Comparison of ENCODE assay signal across 8 cellular contexts in the genomic region with DNA sequence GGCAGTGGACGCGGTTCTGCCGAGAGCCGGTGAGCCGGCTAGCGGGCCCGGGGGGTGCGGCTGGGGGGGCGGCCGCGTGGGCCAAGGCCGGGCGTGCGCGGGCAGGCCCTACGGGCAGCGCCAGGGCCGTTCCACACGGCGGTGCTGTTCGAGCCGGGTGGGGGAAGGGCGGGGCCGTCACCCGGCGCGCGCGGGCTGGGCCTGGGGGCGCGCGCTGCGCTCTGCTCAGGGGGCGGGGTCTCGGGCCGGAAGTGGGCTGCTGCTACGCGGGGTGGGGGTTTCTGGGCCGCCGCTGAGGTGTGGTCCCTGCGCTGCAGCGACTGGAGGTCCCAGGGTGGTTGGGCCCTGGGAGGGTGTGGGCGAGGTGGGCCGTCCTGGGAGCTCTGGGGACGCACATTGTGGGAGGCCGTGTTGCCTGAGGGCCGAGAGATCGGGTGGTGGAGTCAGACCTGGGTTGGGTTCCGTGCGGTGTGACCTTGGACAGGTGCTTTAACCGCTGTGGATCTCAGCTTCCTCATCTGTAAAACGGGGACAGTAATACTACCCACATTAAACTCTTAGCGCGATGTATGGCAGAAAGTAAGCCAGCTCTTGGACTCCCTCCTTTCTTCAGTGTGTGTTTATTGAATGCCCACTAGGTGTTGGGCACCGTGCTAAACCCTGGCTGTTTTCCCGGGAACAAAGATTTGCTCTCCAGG. TPM values are rescaled to one million over a fixed set of nuclear protein-coding genes. Genes with fewer than 3 reads are reported as not detected.
DNase-seq lines count a peak whose midpoint lies in the region; ATAC-seq and TF ChIP-seq lines count a peak whose summit lies in the region.

No MANE protein-coding gene starts in this region.

- POLR2A ChIA-PET in activated naive CD8-positive, alpha-beta T cell treated with anti-CD3 and anti-CD28 coated beads, Interleukin-2, amount 10 ng/mL, durations not matched to agents 7 days and 5 days (lab: Charles Lee): interaction anchor here (0.7 to 2.0 kb wide), 12 partner anchors 10 to 1076 kb away, joined by 3 to 10 read pairs (median 4); a partner anchor contains a TSS

- ATAC-seq in GM21447 (IDR thresholded peaks at IDR 0.05; ENCODE audit: unreplicated experiment): peak; percentile 57
- ATAC-seq in activated naive CD8-positive, alpha-beta T cell treated with anti-CD3 and anti-CD28 coated beads, Interleukin-2, amount 10 ng/mL, durations not matched to agents 7 days and 5 days (ENCODE audit: low read depth): peak; percentile 80
- ATAC-seq in gastrocnemius medialis: peak; percentile 83 to 84

- in situ Hi-C loops in G401 (cut with HindIII; ENCODE audit: low sequenced_read_pairs): no loop called here
- in situ Hi-C loops in gastrocnemius medialis (cut with MboI; ENCODE audit: low sequenced_read_pairs in 4 of 4): no loop called here

- H3K27me3 Mint-ChIP-seq in activated naive CD8-positive, alpha-beta T cell treated with anti-CD3 and anti-CD28 coated beads, Interleukin-2, amount 10 ng/mL, durations not matched to agents 7 days and 5 days: no peaks in the 10 kb centered on the region

- H3K4me3 ChIP-seq in HUES64 (ENCODE audit: low read length) (peak overlapping the region; percentile 98), gastrocnemius medialis (peak overlapping the region; percentile 67 to 91 (median 71))

- DNase-seq in G401 (ENCODE audit: low spot score): peak; percentile 75
- peak; percentile 90 for DNase-seq in activated naive CD8-positive, alpha-beta T cell treated with anti-CD3 and anti-CD28 coated beads, Interleukin-2, amount 10 ng/mL, durations not matched to agents 7 days and 5 days
- DNase-seq in hepatic stellate cell (ENCODE audit: low spot score): peak; percentile 61
- DNase-seq in gastrocnemius medialis: peak in 1 of 2 donors; percentile 32
- DNase-seq in NCI-H2107 (lab: John Stamatoyannopoulos, UW): no peak

- peaks cover 2% of the 10 kb centered on the region; the same call in 1 of the 2 replicates for H3K36me3 ChIP-seq in HUES64 (ENCODE audit: insufficient read depth, low read length)
- no peaks in the 10 kb centered on the region for H3K36me3 ChIP-seq in gastrocnemius medialis

- peak overlapping the region; percentile 98 for H3K27ac Mint-ChIP-seq in activated naive CD8-positive, alpha-beta T cell treated with anti-CD3 and anti-CD28 coated beads, Interleukin-2, amount 10 ng/mL, durations not matched to agents 7 days and 5 days

- H3K36me3 Mint-ChIP-seq in activated naive CD8-positive, alpha-beta T cell treated with anti-CD3 and anti-CD28 coated beads, Interleukin-2, amount 10 ng/mL, durations not matched to agents 7 days and 5 days: peaks cover 14% of the 10 kb centered on the region

- H3K9me3 ChIP-seq in HUES64 (ENCODE audit: insufficient read depth, low read depth, low read length) (no peaks in the 10 kb centered on the region), gastrocnemius medialis (no peaks in the 10 kb centered on the region)

- intact Hi-C loops in gastrocnemius medialis (cut with DNase I; ENCODE audit: low total_unique reads): loop anchor here (1.0 kb wide), 1 partner anchor 58 kb away; a partner anchor contains a TSS

- peak in 1 of 5 experiments; percentile 24 for TF ChIP-seq CTCF in gastrocnemius medialis (IDR thresholded peaks at IDR 0.05 in 4 of 5, conservative IDR thresholded peaks at IDR 0.05 in 1 of 5)

- H3K27me3 ChIP-seq in HUES64 (ENCODE audit: insufficient read depth, low read length) (no peaks in the 10 kb centered on the region), gastrocnemius medialis (no peaks in the 10 kb centered on the region)

- TF ChIP-seq POLR2A in Raji (IDR thresholded peaks at IDR 0.05; ENCODE audit: insufficient read depth, low read depth, low read length): peak; percentile 65
- TF ChIP-seq POLR2A in gastrocnemius medialis (IDR thresholded peaks at IDR 0.05): peak; percentile 40 to 42

- no peaks in the 10 kb centered on the region for H3K9me3 Mint-ChIP-seq in activated naive CD8-positive, alpha-beta T cell treated with anti-CD3 and anti-CD28 coated beads, Interleukin-2, amount 10 ng/mL, durations not matched to agents 7 days and 5 days

- H3K4me1 Mint-ChIP-seq in activated naive CD8-positive, alpha-beta T cell treated with anti-CD3 and anti-CD28 coated beads, Interleukin-2, amount 10 ng/mL, durations not matched to agents 7 days and 5 days: peaks cover 38% of the 10 kb centered on the region

- H3K4me1 ChIP-seq in HUES64 (ENCODE audit: insufficient read depth, low read length): peaks cover 13% of the 10 kb centered on the region; the same call in 1 of the 2 replicates
- peaks cover 31 to 33% of the 10 kb centered on the region in 2 donors for H3K4me1 ChIP-seq in gastrocnemius medialis

- peak overlapping the region; percentile 97 for H3K27ac ChIP-seq in HUES64 (ENCODE audit: low read depth, low read length)
- H3K27ac ChIP-seq in gastrocnemius medialis: peak overlapping the region; percentile 77 to 96 (median 89)

- H3K9ac ChIP-seq in HUES64 (ENCODE audit: low read depth, low read length): peak overlapping the region; percentile 93

- WGBS in HUES64: under 1% methylated on average over 56 of the region's 56 CpGs

- H3K4me3 Mint-ChIP-seq in activated naive CD8-positive, alpha-beta T cell treated with anti-CD3 and anti-CD28 coated beads, Interleukin-2, amount 10 ng/mL, durations not matched to agents 7 days and 5 days: peak overlapping the region; percentile 96

RNA-seq across cellular contexts. Expression of a gene that starts 0.4 kb away (rescaled TPM):
- total RNA-seq in G401 (2014; rRNA removed; shearing (Covaris generic)): 99.3 and 149 TPM in 2 replicates
- polyA plus RNA-seq in HUES64 (2013, experiment 1 of 2): 138 TPM
- polyA plus RNA-seq in HUES64 (2013, experiment 2 of 2): 148 TPM
- 100 to 1,000 TPM; 108 to 109 TPM for total RNA-seq in activated naive CD8-positive, alpha-beta T cell treated with anti-CD3 and anti-CD28 coated beads, Interleukin-2, amount 10 ng/mL, durations not matched to agents 7 days and 5 days
- 10 to 100 TPM; 33.9 to 53.5 (median 42.3) TPM for total RNA-seq in gastrocnemius medialis

RNA-seq across cellular contexts. Expression of a gene that starts 38.6 kb away (rescaled TPM):
- 0.03 TPM in 1 of 2 replicates, not detected in the other for total RNA-seq in G401 (2014; rRNA removed; shearing (Covaris generic))
- not detected for polyA plus RNA-seq in HUES64 (2013, experiment 1 of 2)
- polyA plus RNA-seq in HUES64 (2013, experiment 2 of 2): not detected
- total RNA-seq in activated naive CD8-positive, alpha-beta T cell treated with anti-CD3 and anti-CD28 coated beads, Interleukin-2, amount 10 ng/mL, durations not matched to agents 7 days and 5 days: under 1 TPM; 0.47 to 0.77 TPM
- total RNA-seq in gastrocnemius medialis: not detected

RNA-seq across cellular contexts. Expression of a gene that starts 58.0 kb away (rescaled TPM):
- 23.4 and 29.1 TPM in 2 replicates for total RNA-seq in G401 (2014; rRNA removed; shearing (Covaris generic))
- 348 TPM for polyA plus RNA-seq in HUES64 (2013, experiment 1 of 2)
- 271 TPM for polyA plus RNA-seq in HUES64 (2013, experiment 2 of 2)
- 1 to 10 TPM; 4.9 to 6.6 TPM for total RNA-seq in activated naive CD8-positive, alpha-beta T cell treated with anti-CD3 and anti-CD28 coated beads, Interleukin-2, amount 10 ng/mL, durations not matched to agents 7 days and 5 days
- total RNA-seq in gastrocnemius medialis: under 1 TPM; 0.20 to 0.39 (median 0.30) TPM

Comparison
In these comparisons a context has a peak if more than half of its experiments do, and no peak if none do; other contexts are left out.
1. RNA of a gene that starts 58.0 kb away (total RNA-seq): 23.4 to 29.1 TPM in G401 and 4.9 to 6.6 TPM in activated naive CD8-positive, alpha-beta T cell treated with anti-CD3 and anti-CD28 coated beads, Interleukin-2, amount 10 ng/mL, durations not matched to agents 7 days and 5 days; 0.20 to 0.39 TPM in gastrocnemius medialis; every median in the first group is over 4 times any median in the second.
2. Peak in every context shown above with its lines, with median percentiles within 50 percentile points of each other: ATAC-seq.